In genomic region chr2:165953306-165953654, GRCh38 we compare ENCODE assay signal across 8 cellular contexts. TPM values are rescaled to one million over a fixed set of nuclear protein-coding genes. Genes with fewer than 3 reads are reported as not detected.
DNase-seq lines count a peak whose midpoint lies in the region; ATAC-seq lines count a peak whose summit lies in the region.

No MANE protein-coding gene starts in this region.

- H3K9ac ChIP-seq in BLaER1, result peak overlapping the region; percentile 86
- peak overlapping the region; percentile 77 for H3K9ac ChIP-seq in SK-N-MC (ENCODE audit: insufficient read length)

- peaks cover 21% of the 10 kb centered on the region; the same call in 1 of the 2 replicates for H4K20me1 ChIP-seq in BLaER1

- H3K9me3 ChIP-seq in BLaER1, result peaks cover 12% of the 10 kb centered on the region
- no peaks in the 10 kb centered on the region for H3K9me3 ChIP-seq in SK-N-MC (ENCODE audit: low read depth, low read length)
- H3K9me3 ChIP-seq in right cardiac atrium (ENCODE audit: control insufficient read depth, low read length), result no peaks in the 10 kb centered on the region

- WGBS in right cardiac atrium, result under 1% methylated on average over 24 of the region's 24 CpGs

- ATAC-seq in GM19395 (IDR thresholded peaks at IDR 0.05; ENCODE audit: unreplicated experiment) (peak; percentile 48), HG03460 (IDR thresholded peaks at IDR 0.05; ENCODE audit: unreplicated experiment) (peak; percentile 41), right cardiac atrium (peak; percentile 75 to 82)
- ATAC-seq in stimulated activated naive CD8-positive, alpha-beta T cell treated with anti-CD3 and anti-CD28 coated beads, Interleukin-15, Interleukin-2, amounts not matched to agents 100 U/mL and 50 U/mL, for 24 hours, result peak; percentile 53

- H3K36me3 ChIP-seq in BLaER1, result peaks cover 20% of the 10 kb centered on the region
- H3K36me3 ChIP-seq in SK-N-MC (ENCODE audit: insufficient read depth, low read length), result peaks cover 13% of the 10 kb centered on the region

- peaks cover 26% of the 10 kb centered on the region for H3K4me1 ChIP-seq in BLaER1
- peaks cover 2% of the 10 kb centered on the region for H3K4me1 ChIP-seq in right cardiac atrium (ENCODE audit: control insufficient read depth, insufficient read depth, low read length)

- DNase-seq in SK-N-MC (ENCODE audit: low read depth, low spot score) (no peak), right cardiac atrium (no peak), NCI-H2171 (lab: John Stamatoyannopoulos, UW) (no peak)
- no peak for DNase-seq in stimulated activated naive CD8-positive, alpha-beta T cell treated with anti-CD3 and anti-CD28 coated beads, Interleukin-15, Interleukin-2, amounts not matched to agents 100 U/mL and 50 U/mL, for 24 hours
- DNase-seq in activated CD8-positive, alpha-beta memory T cell treated with anti-CD3 and anti-CD28 coated beads, Interleukin-2, amount 50 U/mL, for 48 hours, result no peak

- intact Hi-C loops in right cardiac atrium (cut with DNase I), result loop anchor here in 3 of 4 donors (10.0 kb wide), 2 partner anchors 172 to 182 kb away; partner anchors contain the start of gene SCN1A (in 1 of the 3)

- H3K27ac ChIP-seq in BLaER1, result peak overlapping the region; percentile 81
- H3K27ac ChIP-seq in SK-N-MC, result peak overlapping the region; percentile 77
- H3K27ac ChIP-seq in right cardiac atrium (ENCODE audit: low read length), result peak overlapping the region; percentile 76

- peak overlapping the region; percentile 80 for H3K4me2 ChIP-seq in BLaER1

- H3K27me3 ChIP-seq in BLaER1 (no peaks in the 10 kb centered on the region), right cardiac atrium (ENCODE audit: control insufficient read depth, insufficient read depth) (no peaks in the 10 kb centered on the region)

- peak overlapping the region; percentile 77 for H3K4me3 ChIP-seq in BLaER1
- peak overlapping the region; percentile 90 for H3K4me3 ChIP-seq in SK-N-MC
- peak overlapping the region; percentile 64 for H3K4me3 ChIP-seq in right cardiac atrium (ENCODE audit: low read length)

RNA-seq across cellular contexts. Expression of gene TTC21B, which starts 0.3 kb away (rescaled TPM):
- 10 to 100 TPM; 10.8 to 19.7 (median 16.7) TPM for total RNA-seq in right cardiac atrium
- 6.5 TPM for polyA plus RNA-seq in right cardiac atrium
